Comparison of ENCODE assay signal across 9 cellular contexts in the genomic region with DNA sequence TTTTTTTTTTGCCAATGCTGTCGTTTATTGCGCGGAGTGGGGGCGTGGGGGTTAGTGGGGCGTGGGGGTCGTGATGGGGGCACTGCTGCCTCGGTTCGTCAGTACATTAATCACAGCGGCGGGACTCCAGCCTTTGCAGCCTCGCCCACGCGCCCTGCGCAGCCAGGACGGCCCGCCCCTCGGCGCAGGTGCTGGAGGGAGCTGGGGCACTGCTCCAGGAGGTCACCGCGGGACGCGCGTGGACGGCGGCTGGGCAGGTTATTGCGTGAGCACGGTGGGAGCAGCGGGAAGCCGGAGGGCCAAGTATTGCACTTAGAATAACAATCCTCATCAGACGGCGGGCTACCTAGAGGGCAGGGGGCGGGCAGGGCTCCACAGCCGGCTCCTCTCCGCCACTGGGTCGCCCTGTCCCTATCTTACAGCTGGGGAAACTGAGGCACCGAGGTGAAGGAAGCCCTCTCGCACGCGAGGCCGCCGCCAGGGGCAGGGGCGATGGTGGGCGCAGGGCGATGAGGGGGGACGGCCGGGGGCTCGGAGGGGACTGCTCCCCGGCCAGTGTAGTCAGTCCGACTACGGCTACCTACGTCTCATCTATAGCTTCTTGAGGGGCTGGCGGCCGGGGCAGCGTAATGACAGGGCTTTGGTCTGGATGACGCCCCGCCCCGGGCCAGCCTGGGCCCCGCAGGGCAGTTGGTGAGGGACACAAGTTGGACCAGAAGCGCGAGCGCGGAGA. TPM values are rescaled to one million over a fixed set of nuclear protein-coding genes. Genes with fewer than 3 reads are reported as not detected.
DNase-seq lines count a peak whose midpoint lies in the region; ATAC-seq and TF ChIP-seq lines count a peak whose summit lies in the region.
"Not testable (repeated sequence)": the region's sequence is repeated elsewhere in the genome, so short reads cannot be mapped to it uniquely, and the experiment has no call there.
"Had no signal": no experiment of that assay in that cellular context is flagged by ENCODE, and none has a peak within 500 bp of the region (broad histone marks: within the 10 kb centered on the region; RNA-seq: fewer than 3 reads in every experiment).

No MANE protein-coding gene starts in this region.

- not testable (repeated sequence) for H3K27ac ChIP-seq in endodermal cell (ENCODE audit: low read depth, low read length); spleen

- not testable (repeated sequence) for H3K27ac Mint-ChIP-seq in CD14-positive monocyte; WTC11; endodermal cell; osteocyte (ENCODE audit: unreplicated experiment)

- H3K4me3 ChIP-seq in endodermal cell (ENCODE audit: low read length); spleen: not testable (repeated sequence)

- DNase-seq in CD14-positive monocyte (ENCODE audit: low spot score) (peak; percentile 2), NCI-H226 (peak; percentile 0), endodermal cell (peak; percentile 19), Right ventricle myocardium superior (peak; percentile 14), left kidney (ENCODE audit: low read depth, low spot score) (peak; percentile 0), osteocyte (ENCODE audit: extremely low spot score, unreplicated experiment) (peak; percentile 40), spleen (peak; percentile 59)
- DNase-seq in WTC11 (ENCODE audit: low spot score), result not testable (repeated sequence)

- H3K9me3 ChIP-seq in endodermal cell (ENCODE audit: control insufficient read depth, low read length); spleen: not testable (repeated sequence)

- not testable (repeated sequence) for H3K4me1 Mint-ChIP-seq in CD14-positive monocyte; WTC11; endodermal cell; osteocyte (ENCODE audit: unreplicated experiment)

- not testable (repeated sequence) for TF ChIP-seq POLR2A in spleen (IDR thresholded peaks at IDR 0.05)

- not testable (repeated sequence) for H3K27me3 Mint-ChIP-seq in CD14-positive monocyte (ENCODE audit: low read depth in 3 of 3); WTC11 (ENCODE audit: low read depth); endodermal cell (ENCODE audit: insufficient read depth); osteocyte (ENCODE audit: unreplicated experiment)

- H3K36me3 Mint-ChIP-seq in CD14-positive monocyte; WTC11; endodermal cell (ENCODE audit: low read depth); osteocyte (ENCODE audit: unreplicated experiment): not testable (repeated sequence)

- H3K36me3 ChIP-seq in endodermal cell (ENCODE audit: control insufficient read depth, insufficient read depth, low read length); spleen: not testable (repeated sequence)

- TF ChIP-seq CTCF in CD14-positive monocyte (IDR thresholded peaks at IDR 0.05); WTC11 (IDR thresholded peaks at IDR 0.05); endodermal cell (conservative IDR thresholded peaks at IDR 0.05); osteocyte (IDR thresholded peaks at IDR 0.05); spleen (IDR thresholded peaks at IDR 0.05 in 8 of 11, conservative IDR thresholded peaks at IDR 0.05 in 3 of 11): not testable (repeated sequence)

- 90% methylated on average over 12 of the region's 62 CpGs; no CpG with 5 or more reads in 1 of the 2 experiments for WGBS in endodermal cell (ENCODE audit: insufficient coverage in 1 of 2, insufficient read length in 1 of 2), 2 experiments
- 20 to 90% (median 44%) methylated on average over 3 to 25 of the region's 62 CpGs; no CpG with 5 or more reads in 1 of the 5 donors for WGBS in spleen, 5 donors

- intact Hi-C loops in CD14-positive monocyte (cut with micrococcal nuclease); Right ventricle myocardium superior (cut with DNase I); spleen (cut with DNase I; ENCODE audit: low total_unique reads): not testable (repeated sequence)

- ATAC-seq in WTC11; Right ventricle myocardium superior (ENCODE audit: poor library complexity): not testable (repeated sequence)

- not testable (repeated sequence) for H3K9me3 Mint-ChIP-seq in CD14-positive monocyte; WTC11; endodermal cell; osteocyte (ENCODE audit: unreplicated experiment)

- POLR2A ChIA-PET in WTC11 (lab: Charles Lee), result not testable (repeated sequence)

- not testable (repeated sequence) for H3K4me1 ChIP-seq in endodermal cell (ENCODE audit: control insufficient read depth, insufficient read depth, low read length); spleen

- not testable (repeated sequence) for H3K27me3 ChIP-seq in endodermal cell (ENCODE audit: control insufficient read depth, insufficient read depth, low read length, poor library complexity, severe bottlenecking); spleen (replicated peaks in 1 of 7)

- CTCF ChIA-PET in WTC11 (lab: Charles Lee), result not testable (repeated sequence)

- H3K9ac ChIP-seq in endodermal cell (ENCODE audit: extremely low read depth, low read length, poor library complexity, severe bottlenecking), result not testable (repeated sequence)

- not testable (repeated sequence) for H3K4me3 Mint-ChIP-seq in CD14-positive monocyte; endodermal cell; osteocyte (ENCODE audit: unreplicated experiment)
- H3K4me3 Mint-ChIP-seq in WTC11, result peak overlapping the region; percentile 10; the same call in 1 of the 2 replicates

RNA-seq across cellular contexts. Expression of gene NPIPB9, which starts 4.8 kb away (rescaled TPM):
- polyA plus RNA-seq in CD14-positive monocyte (not detected), spleen (under 1 TPM; 0.59 to 0.90 (median 0.78) TPM)
- total RNA-seq in WTC11 (2021) (1.4 to 2.5 TPM (median 1.5 TPM) in 3 replicates), endodermal cell (1 to 10 TPM; 3.3 to 4.8 TPM), Right ventricle myocardium superior (0.19 TPM), osteocyte (2.6 and 4.2 TPM in 2 replicates), spleen (10 to 100 TPM in 3 of 7 donors, 1 to 10 TPM in 4; 3.4 to 17.0 (median 8.9) TPM)
- polyA plus RNA-seq in endodermal cell (2013, experiment 1 of 2), result 0.96 TPM
- polyA plus RNA-seq in endodermal cell (2013, experiment 2 of 2), result 1.2 TPM
- polyA plus RNA-seq: CD8-positive, alpha-beta memory T cell had no signal

RNA-seq across cellular contexts. Expression of gene EIF3C, which starts 35.5 kb away (rescaled TPM):
- polyA plus RNA-seq in CD14-positive monocyte, result 100 to 1,000 TPM; 170 to 187 TPM
- 728 to 868 TPM (median 730 TPM) in 3 replicates for total RNA-seq in WTC11 (2021)
- total RNA-seq in endodermal cell, result 100 to 1,000 TPM; 697 to 784 TPM
- 348 TPM for polyA plus RNA-seq in endodermal cell (2013, experiment 1 of 2)
- 333 TPM for polyA plus RNA-seq in endodermal cell (2013, experiment 2 of 2)
- 378 TPM for total RNA-seq in Right ventricle myocardium superior
- total RNA-seq in osteocyte, result 950 and 1,034 TPM in 2 replicates
- total RNA-seq in spleen, result 100 to 1,000 TPM in 6 of 7 donors, 10 to 100 TPM in 1; 92.2 to 413 (median 326) TPM
- 100 to 1,000 TPM; 436 to 494 (median 480) TPM for polyA plus RNA-seq in spleen
